Comparison of ENCODE assay signal across 24 cellular contexts in genomic region chr14:65250162-65250495, GRCh38.
"Had no signal": no experiment of that assay in that cellular context is flagged by ENCODE, and none has a peak within 500 bp of the region (broad histone marks: within the 10 kb centered on the region; RNA-seq: fewer than 3 reads in every experiment).

No MANE protein-coding gene starts in this region.

- H3K27ac Mint-ChIP-seq: activated CD4-positive, alpha-beta T cell treated with anti-CD3 and anti-CD28 coated beads for 36 hours; activated naive CD8-positive, alpha-beta T cell treated with anti-CD3 and anti-CD28 coated beads for 36 hours; endodermal cell; nephron; stimulated activated effector memory CD8-positive, alpha-beta T cell treated with anti-CD3 and anti-CD28 coated beads, Interleukin-12 subunit alpha, Interleukin-12 subunit beta, amount 100 ng/mL, for 72 hours; stimulated activated naive CD8-positive, alpha-beta T cell treated with anti-CD3 and anti-CD28 coated beads, Interleukin-15, amount 100 ng/mL, for 72 hours; WTC11 had no signal

- H3K27me3 ChIP-seq: gastroesophageal sphincter, right lobe of liver, suprapubic skin, transverse colon, vagina had no signal

- H3K36me3 ChIP-seq: gastroesophageal sphincter, right lobe of liver, suprapubic skin, transverse colon, vagina had no signal

- H3K9ac ChIP-seq: parathyroid adenoma had no signal

- H3K36me3 Mint-ChIP-seq: stimulated activated effector memory CD8-positive, alpha-beta T cell treated with anti-CD3 and anti-CD28 coated beads, Interleukin-12 subunit alpha, Interleukin-12 subunit beta, amount 100 ng/mL, for 72 hours had no signal

- H3K9me3 ChIP-seq: gastroesophageal sphincter, right lobe of liver, suprapubic skin, transverse colon, vagina had no signal

- ATAC-seq: activated CD4-positive, alpha-beta T cell treated with anti-CD3 and anti-CD28 coated beads for 36 hours; activated T-cell treated with anti-CD3 and anti-CD28 coated beads, Interleukin-2, amount 50 U/mL, for 4 hours; gastroesophageal sphincter; right lobe of liver; stimulated activated effector memory CD8-positive, alpha-beta T cell treated with anti-CD3 and anti-CD28 coated beads, Interleukin-12 subunit alpha, Interleukin-12 subunit beta, amount 100 ng/mL, for 72 hours; stimulated activated naive CD8-positive, alpha-beta T cell treated with anti-CD3 and anti-CD28 coated beads, Interleukin-15, amount 100 ng/mL, for 72 hours; WTC11 had no signal

- H3K4me3 Mint-ChIP-seq: activated CD4-positive, alpha-beta T cell treated with anti-CD3 and anti-CD28 coated beads for 36 hours; activated naive CD8-positive, alpha-beta T cell treated with anti-CD3 and anti-CD28 coated beads for 36 hours; activated T-cell treated with anti-CD3 and anti-CD28 coated beads, Interleukin-2, amount 50 U/mL, for 4 hours; endodermal cell; nephron; stimulated activated effector memory CD8-positive, alpha-beta T cell treated with anti-CD3 and anti-CD28 coated beads, Interleukin-12 subunit alpha, Interleukin-12 subunit beta, amount 100 ng/mL, for 72 hours; stimulated activated naive CD8-positive, alpha-beta T cell treated with anti-CD3 and anti-CD28 coated beads, Interleukin-15, amount 100 ng/mL, for 72 hours; WTC11 had no signal

- H3K4me1 ChIP-seq: gastroesophageal sphincter, right lobe of liver, vagina had no signal

- H3K4me1 Mint-ChIP-seq: nephron had no signal

- H3K27ac ChIP-seq: coronary artery, epithelial cell of prostate, gastroesophageal sphincter, parathyroid adenoma, right lobe of liver, suprapubic skin, transverse colon, vagina had no signal

- DNase-seq: activated CD4-positive, alpha-beta T cell treated with anti-CD3 and anti-CD28 coated beads for 36 hours; activated CD4-positive, alpha-beta T cell treated with anti-CD3 and anti-CD28 coated beads, Interleukin-2, amount 50 U/mL, for 4 hours; activated CD8-positive, alpha-beta memory T cell treated with anti-CD3 and anti-CD28 coated beads for 24 hours; activated CD8-positive, alpha-beta memory T cell treated with anti-CD3 and anti-CD28 coated beads, Interleukin-2, amount 50 U/mL, for 4 hours; activated naive CD4-positive, alpha-beta T cell treated with Interleukin-2 at 50 U/mL for 16 hours; activated naive CD8-positive, alpha-beta T cell treated with anti-CD3 and anti-CD28 coated beads for 36 hours; activated T-cell treated with anti-CD3 and anti-CD28 coated beads, Interleukin-2, amount 50 U/mL, for 4 hours; endodermal cell; head of caudate nucleus; hypothalamus; right lobe of liver; stimulated activated CD4-positive, alpha-beta T cell treated with anti-CD3 and anti-CD28 coated beads, Interleukin-1b, Interleukin-23, amount 100 ng/mL, for 48 hours; stimulated activated naive CD8-positive, alpha-beta T cell treated with anti-CD3 and anti-CD28 coated beads, Interleukin-15, amount 100 ng/mL, for 72 hours; transverse colon had no signal

- H3K9me3 Mint-ChIP-seq: activated T-cell treated with anti-CD3 and anti-CD28 coated beads, Interleukin-2, amount 50 U/mL, for 4 hours; nephron; stimulated activated effector memory CD8-positive, alpha-beta T cell treated with anti-CD3 and anti-CD28 coated beads, Interleukin-12 subunit alpha, Interleukin-12 subunit beta, amount 100 ng/mL, for 72 hours had no signal

- H3K27me3 Mint-ChIP-seq: activated CD4-positive, alpha-beta T cell treated with anti-CD3 and anti-CD28 coated beads for 36 hours; activated naive CD8-positive, alpha-beta T cell treated with anti-CD3 and anti-CD28 coated beads for 36 hours; stimulated activated naive CD8-positive, alpha-beta T cell treated with anti-CD3 and anti-CD28 coated beads, Interleukin-15, amount 100 ng/mL, for 72 hours had no signal

- H3K4me3 ChIP-seq: coronary artery, gastroesophageal sphincter, right lobe of liver, skin epidermis, suprapubic skin, transverse colon, vagina had no signal
